In genomic region chr2:157428500-157429175, GRCh38 we compare ENCODE assay signal across 24 cellular contexts. TPM values are rescaled to one million over a fixed set of nuclear protein-coding genes. Genes with fewer than 3 reads are reported as not detected.
DNase-seq lines count a peak whose midpoint lies in the region; ATAC-seq, FAIRE-seq and TF ChIP-seq lines count a peak whose summit lies in the region.
"Had no signal": no experiment of that assay in that cellular context is flagged by ENCODE, and none has a peak within 500 bp of the region (broad histone marks: within the 10 kb centered on the region; RNA-seq: fewer than 3 reads in every experiment).

No MANE protein-coding gene starts in this region.

- H3K4me3 Mint-ChIP-seq in activated CD4-positive, alpha-beta T cell treated with anti-CD3 and anti-CD28 coated beads, Interleukin-2, amount 10 ng/mL, durations not matched to agents 24 days and 14 days: peak overlapping the region; percentile 92
- peak overlapping the region; percentile 18 to 99 (median 84) for H3K4me3 Mint-ChIP-seq in naive thymus-derived CD8-positive, alpha-beta T cell

- POLR2A ChIA-PET in naive thymus-derived CD8-positive, alpha-beta T cell (lab: Charles Lee): interaction anchor here (0.9 to 18.0 kb wide), 6 partner anchors 3 to 95 kb away, joined by 3 to 411 read pairs (median 14); partner anchors contain the start of gene CYTIP

- FAIRE-seq in GM12892 (lab: Jason Lieb, UNC): no peak
- FAIRE-seq: A549, HepG2, RCC 7860 had no signal

- intact Hi-C loops in activated CD4-positive, alpha-beta T cell treated with anti-CD3 and anti-CD28 coated beads, Interleukin-2, amount 10 ng/mL, durations not matched to agents 24 days and 14 days (cut with micrococcal nuclease): no loop called here

- DNase-seq in activated CD4-positive, alpha-beta T cell treated with anti-CD3 and anti-CD28 coated beads, Interleukin-2, amount 10 ng/mL, durations not matched to agents 24 days and 14 days: peak; percentile 57
- DNase-seq in activated CD4-positive, alpha-beta T cell treated with anti-CD3 and anti-CD28 coated beads for 1 hour: no peak
- no peak for DNase-seq in GM12892 (ENCODE audit: insufficient read length)
- DNase-seq in activated naive CD4-positive, alpha-beta T cell treated with anti-CD3 and anti-CD28 coated beads, Interleukin-2, amount 50 U/mL, for 72 hours (ENCODE audit: low spot score in 2 of 2): no peak
- DNase-seq in naive thymus-derived CD8-positive, alpha-beta T cell: no peak
- DNase-seq in anterior cingulate cortex (lab: John Stamatoyannopoulos, UW): no peak
- DNase-seq in OCI-M1 (lab: John Stamatoyannopoulos, UW): no peak
- DNase-seq: activated CD4-positive, CD25-positive, alpha-beta regulatory T cell treated with anti-CD3 and anti-CD28 coated beads, Interleukin-2, amount 50 U/mL, for 72 hours; central memory CD4-positive, alpha-beta T cell; DMS 273 treated with DMSO at 0.1 percent for 48 hours; erythroblast; foreskin keratinocyte; GDM1; GM23248; NCI-H1105; NCI-H2081 treated with DMSO at 0.1 percent for 48 hours; NCI-H446 treated with DMSO at 0.1 percent for 48 hours; NK-92 treated with Interleukin-12 subunit alpha and Interleukin-12 subunit beta, amount 100 ng/mL, for 24 hours; occipital lobe; spleen had no signal

- H3K27me3 Mint-ChIP-seq in activated CD4-positive, alpha-beta T cell treated with anti-CD3 and anti-CD28 coated beads, Interleukin-2, amount 10 ng/mL, durations not matched to agents 24 days and 14 days: no peaks in the 10 kb centered on the region
- H3K27me3 Mint-ChIP-seq in naive thymus-derived CD8-positive, alpha-beta T cell: no peaks in the 10 kb centered on the region

- H3K36me3 Mint-ChIP-seq in activated CD4-positive, alpha-beta T cell treated with anti-CD3 and anti-CD28 coated beads, Interleukin-2, amount 10 ng/mL, durations not matched to agents 24 days and 14 days (ENCODE audit: low read depth): peaks cover 92% of the 10 kb centered on the region
- peaks cover 72 to 92% of the 10 kb centered on the region in 2 donors for H3K36me3 Mint-ChIP-seq in activated naive CD4-positive, alpha-beta T cell treated with anti-CD3 and anti-CD28 coated beads, Interleukin-2, amount 50 U/mL, for 72 hours
- H3K36me3 Mint-ChIP-seq in naive thymus-derived CD8-positive, alpha-beta T cell: peaks cover 72 to 96% (median 87%) of the 10 kb centered on the region in 3 donors

- peaks cover 3% of the 10 kb centered on the region for H3K9me3 Mint-ChIP-seq in activated CD4-positive, alpha-beta T cell treated with anti-CD3 and anti-CD28 coated beads, Interleukin-2, amount 10 ng/mL, durations not matched to agents 24 days and 14 days
- H3K9me3 Mint-ChIP-seq in activated naive CD4-positive, alpha-beta T cell treated with anti-CD3 and anti-CD28 coated beads, Interleukin-2, amount 50 U/mL, for 72 hours: peaks cover 0 to 4% of the 10 kb centered on the region in 2 donors
- peaks cover 0 to 23% (median 6%) of the 10 kb centered on the region in 9 donors for H3K9me3 Mint-ChIP-seq in naive thymus-derived CD8-positive, alpha-beta T cell

- H3K4me1 Mint-ChIP-seq in activated CD4-positive, alpha-beta T cell treated with anti-CD3 and anti-CD28 coated beads, Interleukin-2, amount 10 ng/mL, durations not matched to agents 24 days and 14 days: peaks cover 74% of the 10 kb centered on the region
- H3K4me1 Mint-ChIP-seq in naive thymus-derived CD8-positive, alpha-beta T cell: peaks cover 49 to 88% (median 83%) of the 10 kb centered on the region in 4 donors

- H3K27ac Mint-ChIP-seq in activated CD4-positive, alpha-beta T cell treated with anti-CD3 and anti-CD28 coated beads, Interleukin-2, amount 10 ng/mL, durations not matched to agents 24 days and 14 days: peak overlapping the region; percentile 75
- H3K27ac Mint-ChIP-seq in activated naive CD4-positive, alpha-beta T cell treated with anti-CD3 and anti-CD28 coated beads, Interleukin-2, amount 50 U/mL, for 72 hours: peak overlapping the region; percentile 99
- peak overlapping the region; percentile 88 to 100 (median 92) for H3K27ac Mint-ChIP-seq in naive thymus-derived CD8-positive, alpha-beta T cell

- no peak for ATAC-seq in activated naive CD4-positive, alpha-beta T cell treated with anti-CD3 and anti-CD28 coated beads, Interleukin-2, amount 50 U/mL, for 72 hours
- no peak for ATAC-seq in naive thymus-derived CD8-positive, alpha-beta T cell
- no peak for ATAC-seq in HG02973 (IDR thresholded peaks at IDR 0.05; ENCODE audit: unreplicated experiment)
- ATAC-seq: A549, foreskin keratinocyte, HepG2 had no signal

- 0 out of 2 replicates have a peak, but pooled peaks have one; percentile 13 for TF ChIP-seq POLR2A in GM12892 (IDR thresholded peaks at IDR 0.05; ENCODE audit: low read depth, low read length)

RNA-seq across cellular contexts. Expression of gene CYTIP, which starts 15.3 kb away (rescaled TPM):
- total RNA-seq in activated CD4-positive, alpha-beta T cell treated with anti-CD3 and anti-CD28 coated beads, Interleukin-2, amount 10 ng/mL, durations not matched to agents 24 days and 14 days: 320 and 321 TPM in 2 replicates
- polyA plus RNA-seq in GM12892 (2012; ENCODE audit: missing spikeins): 102 TPM
- 100 to 1,000 TPM; 417 to 596 TPM for total RNA-seq in activated naive CD4-positive, alpha-beta T cell treated with anti-CD3 and anti-CD28 coated beads, Interleukin-2, amount 50 U/mL, for 72 hours
- total RNA-seq in naive thymus-derived CD8-positive, alpha-beta T cell: 100 to 1,000 TPM; 308 to 341 TPM
- 100 to 1,000 TPM; 140 to 220 (median 155) TPM for polyA plus RNA-seq in naive thymus-derived CD8-positive, alpha-beta T cell
- total RNA-seq: foreskin keratinocyte, GM23248, HepG2 had no signal
- polyA plus RNA-seq: foreskin keratinocyte, GM23248, HepG2 had no signal
